Comparison of ENCODE assay signal across 10 cellular contexts in genomic region chr5:89303033-89303480, GRCh38.
A peak's percentile ranks its signal among the peaks of the same experiment; 100 is the strongest.
DNase-seq lines count a peak whose midpoint lies in the region; ATAC-seq and TF ChIP-seq lines count a peak whose summit lies in the region.
"Had no signal": no experiment of that assay in that cellular context is flagged by ENCODE, and none has a peak within 500 bp of the region (broad histone marks: within the 10 kb centered on the region; RNA-seq: fewer than 3 reads in every experiment).

No MANE protein-coding gene starts in this region.

- H3K9me3 Mint-ChIP-seq in activated B cell treated with CpG ODN at 0.5 μM for 24 hours (peaks cover 2% of the 10 kb centered on the region), glutamatergic neuron (ENCODE audit: unreplicated experiment) (peaks cover 2% of the 10 kb centered on the region)

- no peaks in the 10 kb centered on the region for H3K36me3 Mint-ChIP-seq in activated B cell treated with CpG ODN at 0.5 μM for 24 hours (ENCODE audit: low read depth)
- no peaks in the 10 kb centered on the region for H3K36me3 Mint-ChIP-seq in glutamatergic neuron (ENCODE audit: unreplicated experiment)

- H3K4me3 Mint-ChIP-seq in activated B cell treated with CpG ODN at 0.5 μM for 24 hours (no peak overlapping the region), glutamatergic neuron (ENCODE audit: unreplicated experiment) (no peak overlapping the region)

- ATAC-seq in GM18858 (IDR thresholded peaks at IDR 0.05; ENCODE audit: unreplicated experiment) (peak; percentile 61), GM21717 (IDR thresholded peaks at IDR 0.05; ENCODE audit: unreplicated experiment) (peak; percentile 71), HG03442 (IDR thresholded peaks at IDR 0.05; ENCODE audit: unreplicated experiment) (peak; percentile 63), activated B cell treated with CpG ODN at 0.5 μM for 24 hours (ENCODE audit: low read depth) (peak; percentile 64), Right ventricle myocardium superior (ENCODE audit: poor library complexity) (no peak)
- ATAC-seq: PC-3 had no signal

- H3K4me1 Mint-ChIP-seq in activated B cell treated with CpG ODN at 0.5 μM for 24 hours (peaks cover 62% of the 10 kb centered on the region), glutamatergic neuron (ENCODE audit: low read depth, unreplicated experiment) (no peaks in the 10 kb centered on the region)

- CTCF ChIA-PET in activated B cell treated with CpG ODN at 0.5 μM for 24 hours (lab: Charles Lee) = interaction anchor here (2.6 kb wide), 1 partner anchor 11 kb away, joined by 14 read pairs; no protein-coding TSS in a partner anchor

- TF ChIP-seq CTCF in activated B cell treated with CpG ODN at 0.5 μM for 24 hours (IDR thresholded peaks at IDR 0.05) (no peak), glutamatergic neuron (IDR thresholded peaks at IDR 0.05; ENCODE audit: partially characterized antibody, unreplicated experiment) (no peak)

- DNase-seq in activated B cell treated with CpG ODN at 0.5 μM for 24 hours (no peak), glutamatergic neuron (no peak), kidney tubule cell (ENCODE audit: low spot score) (no peak), SHP77 treated with DMSO at 0.1 percent for 48 hours (lab: John Stamatoyannopoulos, UW) (no peak), Right ventricle myocardium superior (no peak)
- DNase-seq: DMS153, PC-3 had no signal

- POLR2A ChIA-PET in activated B cell treated with CpG ODN at 0.5 μM for 24 hours (lab: Charles Lee) = interaction anchor here (0.7 to 4.1 kb wide), 6 partner anchors 10 to 1107 kb away, joined by 3 to 40 read pairs (median 4); partner anchors contain the start of genes CETN3 and MEF2C

- intact Hi-C loops in activated B cell treated with CpG ODN at 0.5 μM for 24 hours (cut with micrococcal nuclease) = loop anchor here (1.0 to 5.0 kb wide), 2 partner anchors 10 to 36 kb away; no protein-coding TSS in a partner anchor
- intact Hi-C loops in Right ventricle myocardium superior (cut with DNase I) = no loop called here

- H3K27me3 Mint-ChIP-seq in activated B cell treated with CpG ODN at 0.5 μM for 24 hours = no peaks in the 10 kb centered on the region
- H3K27me3 Mint-ChIP-seq in glutamatergic neuron (ENCODE audit: unreplicated experiment) = no peaks in the 10 kb centered on the region

- peak overlapping the region; percentile 84 for H3K27ac Mint-ChIP-seq in activated B cell treated with CpG ODN at 0.5 μM for 24 hours
- no peak overlapping the region for H3K27ac Mint-ChIP-seq in glutamatergic neuron (ENCODE audit: unreplicated experiment)
